8 cellular contexts compared by ENCODE assay signal in genomic region chr16:4847774-4848587, GRCh38. TPM values are rescaled to one million over a fixed set of nuclear protein-coding genes. Genes with fewer than 3 reads are reported as not detected.
DNase-seq lines count a peak whose midpoint lies in the region; ATAC-seq and TF ChIP-seq lines count a peak whose summit lies in the region.

No MANE protein-coding gene starts in this region.

- peaks cover 55% of the 10 kb centered on the region for H3K4me1 Mint-ChIP-seq in activated T-cell treated with anti-CD3 and anti-CD28 coated beads, Interleukin-2, amount 50 U/mL, for 72 hours (ENCODE audit: low read depth)
- peaks cover 46% of the 10 kb centered on the region for H3K4me1 Mint-ChIP-seq in nephron

- TF ChIP-seq CTCF in nephron (IDR thresholded peaks at IDR 0.05; ENCODE audit: unreplicated experiment in 3 of 3) (no peak), thoracic aorta (IDR thresholded peaks at IDR 0.05) (no peak)

- H3K27me3 Mint-ChIP-seq in activated T-cell treated with anti-CD3 and anti-CD28 coated beads, Interleukin-2, amount 50 U/mL, for 72 hours (ENCODE audit: low read depth): no peaks in the 10 kb centered on the region
- no peaks in the 10 kb centered on the region for H3K27me3 Mint-ChIP-seq in nephron (ENCODE audit: low read depth)

- peaks cover 32 to 50% of the 10 kb centered on the region in 2 donors for H3K4me1 ChIP-seq in thoracic aorta (ENCODE audit: control insufficient read depth in 1 of 2, low read depth in 2 of 2)

- peak overlapping the region; percentile 88 to 95 for H3K4me3 Mint-ChIP-seq in activated T-cell treated with anti-CD3 and anti-CD28 coated beads, Interleukin-2, amount 50 U/mL, for 72 hours
- H3K4me3 Mint-ChIP-seq in nephron: peak overlapping the region; percentile 87 to 94 (median 89)

- H3K27ac Mint-ChIP-seq in activated T-cell treated with anti-CD3 and anti-CD28 coated beads, Interleukin-2, amount 50 U/mL, for 72 hours: peak overlapping the region; percentile 74
- H3K27ac Mint-ChIP-seq in nephron: peak overlapping the region in 2 of 3 experiments; percentile 55 to 83

- peak overlapping the region; percentile 98 for H3K4me3 ChIP-seq in thoracic aorta

- ATAC-seq in HG02759 (IDR thresholded peaks at IDR 0.05; ENCODE audit: unreplicated experiment) (peak; percentile 26), thoracic aorta (ENCODE audit: insufficient number of reproducible peaks, low FRiP score, low read depth) (no peak)
- peak; percentile 15 to 22 for ATAC-seq in activated T-cell treated with anti-CD3 and anti-CD28 coated beads, Interleukin-2, amount 50 U/mL, for 72 hours (replicated peaks in 1 of 2)

- H3K36me3 Mint-ChIP-seq in activated T-cell treated with anti-CD3 and anti-CD28 coated beads, Interleukin-2, amount 50 U/mL, for 72 hours (ENCODE audit: insufficient read depth in 2 of 2): peaks cover 2 to 3% of the 10 kb centered on the region in 2 donors
- peaks cover 29% of the 10 kb centered on the region for H3K36me3 Mint-ChIP-seq in nephron (ENCODE audit: low read depth)

- DNase-seq in NCI-H2171 treated with DMSO at 0.1 percent for 48 hours (lab: John Stamatoyannopoulos, UW) (peak; percentile 28), NCI-H2171 (lab: John Stamatoyannopoulos, UW) (no peak), NCI-H69 (lab: John Stamatoyannopoulos, UW) (peak; percentile 70), fibroblast of peridontal ligament (ENCODE audit: extremely low read depth) (peak; percentile 69), thoracic aorta (ENCODE audit: low spot score) (no peak)
- DNase-seq in activated T-cell treated with anti-CD3 and anti-CD28 coated beads, Interleukin-2, amount 50 U/mL, for 72 hours: peak; percentile 48 to 58

- no peaks in the 10 kb centered on the region for H3K9me3 Mint-ChIP-seq in activated T-cell treated with anti-CD3 and anti-CD28 coated beads, Interleukin-2, amount 50 U/mL, for 72 hours
- no peaks in the 10 kb centered on the region for H3K9me3 Mint-ChIP-seq in nephron

- peaks cover 14% of the 10 kb centered on the region for H3K36me3 ChIP-seq in thoracic aorta

- H3K27ac ChIP-seq in thoracic aorta: peak overlapping the region; percentile 86 to 92

- H3K27me3 ChIP-seq in thoracic aorta (replicated peaks; ENCODE audit: insufficient read depth): no peaks in the 10 kb centered on the region

- H3K9me3 ChIP-seq in thoracic aorta: no peaks in the 10 kb centered on the region

RNA-seq across cellular contexts. Expression of gene UBN1, which starts 0.7 kb away (rescaled TPM):
- total RNA-seq in activated T-cell treated with anti-CD3 and anti-CD28 coated beads, Interleukin-2, amount 50 U/mL, for 72 hours: 10 to 100 TPM; 32.0 to 36.0 TPM
- total RNA-seq in thoracic aorta: 10 to 100 TPM; 27.1 to 37.0 TPM

RNA-seq across cellular contexts. Expression of gene GLYR1, which starts 0.9 kb away (rescaled TPM):
- 10 to 100 TPM; 54.9 to 63.6 TPM for total RNA-seq in activated T-cell treated with anti-CD3 and anti-CD28 coated beads, Interleukin-2, amount 50 U/mL, for 72 hours
- total RNA-seq in thoracic aorta: 10 to 100 TPM; 28.4 to 59.5 TPM

RNA-seq across cellular contexts. Expression of gene ROGDI, which starts 45.5 kb away (rescaled TPM):
- total RNA-seq in activated T-cell treated with anti-CD3 and anti-CD28 coated beads, Interleukin-2, amount 50 U/mL, for 72 hours: 1 to 10 TPM; 3.7 to 7.4 TPM
- 10 to 100 TPM in 1 of 2 donors, 1 to 10 TPM in 1; 4.2 to 23.7 TPM for total RNA-seq in thoracic aorta

RNA-seq across cellular contexts. Expression of gene SMIM22, which starts 52.8 kb away (rescaled TPM):
- total RNA-seq in activated T-cell treated with anti-CD3 and anti-CD28 coated beads, Interleukin-2, amount 50 U/mL, for 72 hours: not detected
- not detected for total RNA-seq in thoracic aorta

RNA-seq across cellular contexts. Expression of gene SEPTIN12, which starts 59.8 kb away (rescaled TPM):
- not detected for total RNA-seq in activated T-cell treated with anti-CD3 and anti-CD28 coated beads, Interleukin-2, amount 50 U/mL, for 72 hours
- total RNA-seq in thoracic aorta: not detected

Comparison
In these comparisons a context has a peak if more than half of its experiments do, and no peak if none do; other contexts are left out.
1. DNase-seq: peak in NCI-H2171 treated with DMSO at 0.1 percent for 48 hours (single experiment), NCI-H69 (single experiment), activated T-cell treated with anti-CD3 and anti-CD28 coated beads, Interleukin-2, amount 50 U/mL, for 72 hours (2 of 2) and fibroblast of peridontal ligament (single experiment); none in NCI-H2171 (single experiment) and thoracic aorta (single experiment).